ENCODE assay signal across 1 cellular context in genomic region chr1:51615780-51616291, GRCh38.
TF ChIP-seq lines count a peak whose summit lies in the region.

No MANE protein-coding gene starts in this region.

TF ChIP-seq in endothelial cell of umbilical vein, 7 proteins besides CTCF, POLR2A, EP300 and RAD21:
- TF ChIP-seq POLR2AphosphoS5 (IDR thresholded peaks at IDR 0.05; ENCODE audit: insufficient read depth, low read depth, low read length) (no peak), MYC (IDR thresholded peaks at IDR 0.05; ENCODE audit: low read depth, low read length) (no peak), JUN (IDR thresholded peaks at IDR 0.05; ENCODE audit: borderline replicate concordance, insufficient read depth, insufficient read length, low read depth) (no peak), GATA2 (IDR thresholded peaks at IDR 0.05; ENCODE audit: insufficient read depth, insufficient read length, low read depth, low read length) (no peak), EZH2 (IDR thresholded peaks at IDR 0.05; ENCODE audit: borderline replicate concordance, low read depth, low read length, severe bottlenecking) (no peak), MAX (IDR thresholded peaks at IDR 0.05; ENCODE audit: insufficient read depth, insufficient read length) (no peak), FOS (IDR thresholded peaks at IDR 0.05; ENCODE audit: borderline replicate concordance, insufficient read depth, low read length) (no peak)
